Comparison of ENCODE assay signal across 8 cellular contexts in genomic region chr16:87850009-87851006, GRCh38. TPM values are rescaled to one million over a fixed set of nuclear protein-coding genes. Genes with fewer than 3 reads are reported as not detected.
DNase-seq lines count a peak whose midpoint lies in the region; ATAC-seq and TF ChIP-seq lines count a peak whose summit lies in the region.

No MANE protein-coding gene starts in this region.

- H3K27me3 ChIP-seq in lung (ENCODE audit: control insufficient read depth, insufficient read depth), result no peaks in the 10 kb centered on the region

- H3K36me3 Mint-ChIP-seq in activated CD4-positive, alpha-beta T cell treated with anti-CD3 and anti-CD28 coated beads, Interleukin-2, amount 10 ng/mL, durations not matched to agents 24 days and 14 days (ENCODE audit: low read depth), result peaks cover 55% of the 10 kb centered on the region
- peaks cover 21% of the 10 kb centered on the region for H3K36me3 Mint-ChIP-seq in chondrocyte (ENCODE audit: low read depth)

- H3K4me1 ChIP-seq in lung (ENCODE audit: control insufficient read depth in 2 of 2, insufficient read depth in 2 of 2, low read length in 2 of 2), result peaks cover 0 to 7% of the 10 kb centered on the region in 2 donors

- H3K27ac Mint-ChIP-seq in activated CD4-positive, alpha-beta T cell treated with anti-CD3 and anti-CD28 coated beads, Interleukin-2, amount 10 ng/mL, durations not matched to agents 24 days and 14 days, result peak overlapping the region; percentile 62
- peak overlapping the region; percentile 74 for H3K27ac Mint-ChIP-seq in chondrocyte (ENCODE audit: unreplicated experiment)

- no peaks in the 10 kb centered on the region for H3K9me3 Mint-ChIP-seq in activated CD4-positive, alpha-beta T cell treated with anti-CD3 and anti-CD28 coated beads, Interleukin-2, amount 10 ng/mL, durations not matched to agents 24 days and 14 days
- no peaks in the 10 kb centered on the region for H3K9me3 Mint-ChIP-seq in chondrocyte (ENCODE audit: low read depth)

- DNase-seq in NCI-H1092 (lab: John Stamatoyannopoulos, UW) (peak; percentile 42), chondrocyte (ENCODE audit: low spot score) (no peak), lung (ENCODE audit: low spot score) (peak; percentile 63), NCI-H226 (no peak)
- peak; percentile 94 for DNase-seq in activated CD4-positive, alpha-beta T cell treated with anti-CD3 and anti-CD28 coated beads, Interleukin-2, amount 10 ng/mL, durations not matched to agents 24 days and 14 days
- DNase-seq in stimulated activated CD8-positive, alpha-beta memory T cell treated with anti-CD3 and anti-CD28 coated beads, Interleukin-7, amount 100 ng/mL, for 1 hour (ENCODE audit: low read depth in 2 of 2), result peak; percentile 57 to 67

- H3K27ac ChIP-seq in lung (ENCODE audit: low read depth in 1 of 2, low read length in 1 of 2), result no peak overlapping the region

- no peaks in the 10 kb centered on the region for H3K27me3 Mint-ChIP-seq in activated CD4-positive, alpha-beta T cell treated with anti-CD3 and anti-CD28 coated beads, Interleukin-2, amount 10 ng/mL, durations not matched to agents 24 days and 14 days
- no peaks in the 10 kb centered on the region for H3K27me3 Mint-ChIP-seq in chondrocyte (ENCODE audit: low read depth)

- TF ChIP-seq CTCF in GM12873 (IDR thresholded peaks at IDR 0.05; ENCODE audit: insufficient read depth, low read depth, low read length, missing control alignments) (peak; percentile 97), chondrocyte (IDR thresholded peaks at IDR 0.05) (peak; percentile 99), lung (IDR thresholded peaks at IDR 0.05; ENCODE audit: control extremely low read depth, extremely low read depth) (peak; percentile 71)

- no peak for ATAC-seq in lung (ENCODE audit: insufficient read depth, low FRiP score)
- no peak for ATAC-seq in HG02610 (IDR thresholded peaks at IDR 0.05; ENCODE audit: unreplicated experiment)

- 48 to 51% methylated on average over 25 of the region's 25 CpGs for WGBS in lung, 2 donors

- peaks cover 31% of the 10 kb centered on the region for H3K4me1 Mint-ChIP-seq in activated CD4-positive, alpha-beta T cell treated with anti-CD3 and anti-CD28 coated beads, Interleukin-2, amount 10 ng/mL, durations not matched to agents 24 days and 14 days
- peaks cover 62% of the 10 kb centered on the region for H3K4me1 Mint-ChIP-seq in chondrocyte (ENCODE audit: low read depth)

- peaks cover 0 to 3% of the 10 kb centered on the region in 2 donors for H3K36me3 ChIP-seq in lung (ENCODE audit: control insufficient read depth in 2 of 2, insufficient read depth in 2 of 2, low read length in 2 of 2)

- intact Hi-C loops in activated CD4-positive, alpha-beta T cell treated with anti-CD3 and anti-CD28 coated beads, Interleukin-2, amount 10 ng/mL, durations not matched to agents 24 days and 14 days (cut with micrococcal nuclease), result loop anchor here (1.0 kb wide), 2 partner anchors 21 to 59 kb away; no protein-coding TSS in a partner anchor

- no peaks in the 10 kb centered on the region for H3K9me3 ChIP-seq in lung (ENCODE audit: control insufficient read depth in 2 of 2, insufficient read depth in 1 of 2, low read length in 1 of 2)

- H3K4me3 ChIP-seq in lung, result no peak overlapping the region

- no peak overlapping the region for H3K4me3 Mint-ChIP-seq in activated CD4-positive, alpha-beta T cell treated with anti-CD3 and anti-CD28 coated beads, Interleukin-2, amount 10 ng/mL, durations not matched to agents 24 days and 14 days
- H3K4me3 Mint-ChIP-seq in chondrocyte (ENCODE audit: unreplicated experiment), result no peak overlapping the region

RNA-seq across cellular contexts. Expression of gene SLC7A5, which starts 19.0 kb away (rescaled TPM):
- total RNA-seq in activated CD4-positive, alpha-beta T cell treated with anti-CD3 and anti-CD28 coated beads, Interleukin-2, amount 10 ng/mL, durations not matched to agents 24 days and 14 days, result 408 and 410 TPM in 2 replicates
- total RNA-seq in chondrocyte (53.6 to 249 TPM (median 248 TPM) in 3 replicates), lung (10 to 100 TPM in 1 of 2 donors, 1 to 10 TPM in 1; 4.0 to 36.1 TPM)
- polyA plus RNA-seq in lung, result 10 to 100 TPM; 11.7 to 27.9 TPM

Comparison
In these comparisons a context has a peak if more than half of its experiments do, and no peak if none do; other contexts are left out.
1. DNase-seq: peak in NCI-H1092 (single experiment), activated CD4-positive, alpha-beta T cell treated with anti-CD3 and anti-CD28 coated beads, Interleukin-2, amount 10 ng/mL, durations not matched to agents 24 days and 14 days (single experiment), lung (single experiment) and stimulated activated CD8-positive, alpha-beta memory T cell treated with anti-CD3 and anti-CD28 coated beads, Interleukin-7, amount 100 ng/mL, for 1 hour (2 of 2); none in chondrocyte (single experiment) and NCI-H226 (single experiment).
2. Peak in every context shown above with its lines, with median percentiles within 50 percentile points of each other: CTCF ChIP-seq.